Comparison of ENCODE assay signal across 1 cellular context in the genomic region with DNA sequence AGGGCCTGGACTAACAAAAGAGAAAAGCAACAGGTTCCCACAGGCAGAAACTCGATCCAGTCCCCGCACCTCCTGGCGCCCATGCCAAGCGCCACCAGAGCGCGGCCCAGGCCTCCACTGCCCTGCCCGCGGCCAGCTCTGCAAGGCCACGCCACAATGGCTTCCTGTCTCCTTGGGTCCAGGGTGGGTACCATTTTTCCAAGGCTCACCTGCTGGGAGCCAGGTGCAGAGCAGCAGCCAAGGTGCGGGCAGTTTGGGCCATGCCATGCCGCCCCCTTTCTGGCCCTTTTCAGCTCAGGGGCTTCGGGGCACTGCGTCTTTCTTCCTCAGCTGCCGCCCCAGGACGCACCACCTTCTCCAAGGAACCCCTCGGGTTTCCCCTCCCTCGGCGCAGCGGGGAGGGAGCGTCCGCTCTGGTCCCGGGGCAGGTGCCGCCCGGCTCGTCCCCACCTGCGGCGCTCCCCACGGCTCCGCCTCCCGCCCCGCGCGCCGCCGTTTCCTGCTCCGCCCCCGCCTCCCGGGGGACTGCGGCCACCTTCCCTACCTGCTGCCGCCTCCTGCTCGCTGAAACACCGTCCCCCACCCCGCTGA.
TF ChIP-seq lines count a peak whose summit lies in the region.

A gene (minus strand): TSS at position 437 of the 591 bp plus-strand sequence. CDS start 170 bp downstream, at position 267.

TF ChIP-seq in HEK293, 187 proteins besides CTCF, POLR2A, EP300 and RAD21 (continued from another document):
- TF ChIP-seq, protein P1, sequence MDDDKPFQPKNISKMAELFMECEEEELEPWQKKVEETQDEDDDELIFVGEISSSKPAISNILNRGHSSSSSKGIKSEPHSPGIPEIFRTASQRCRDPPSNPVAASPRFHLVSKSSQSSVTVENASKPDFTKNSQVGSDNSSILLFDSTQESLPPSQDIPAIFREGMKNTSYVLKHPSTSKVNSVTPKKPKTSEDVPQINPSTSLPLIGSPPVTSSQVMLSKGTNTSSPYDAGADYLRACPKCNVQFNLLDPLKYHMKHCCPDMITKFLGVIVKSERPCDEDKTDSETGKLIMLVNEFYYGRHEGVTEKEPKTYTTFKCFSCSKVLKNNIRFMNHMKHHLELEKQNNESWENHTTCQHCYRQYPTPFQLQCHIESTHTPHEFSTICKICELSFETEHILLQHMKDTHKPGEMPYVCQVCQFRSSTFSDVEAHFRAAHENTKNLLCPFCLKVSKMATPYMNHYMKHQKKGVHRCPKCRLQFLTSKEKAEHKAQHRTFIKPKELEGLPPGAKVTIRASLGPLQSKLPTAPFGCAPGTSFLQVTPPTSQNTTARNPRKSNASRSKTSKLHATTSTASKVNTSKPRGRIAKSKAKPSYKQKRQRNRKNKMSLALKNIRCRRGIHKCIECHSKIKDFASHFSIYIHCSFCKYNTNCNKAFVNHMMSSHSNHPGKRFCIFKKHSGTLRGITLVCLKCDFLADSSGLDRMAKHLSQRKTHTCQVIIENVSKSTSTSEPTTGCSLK (tag by site-specific recombination; IDR thresholded peaks at IDR 0.05) = no peak
